ENCODE assay signal across 8 cellular contexts in genomic region chr6:25717856-25718740, GRCh38. TPM values are rescaled to one million over a fixed set of nuclear protein-coding genes. Genes with fewer than 3 reads are reported as not detected.
A peak's percentile ranks its signal among the peaks of the same experiment; 100 is the strongest.
DNase-seq lines count a peak whose midpoint lies in the region; ATAC-seq and TF ChIP-seq lines count a peak whose summit lies in the region.

No MANE protein-coding gene starts in this region.

- DNase-seq in NCI-H2107 (lab: John Stamatoyannopoulos, UW) (peak; percentile 5), NCI-H2107 treated with DMSO at 0.1 percent for 48 hours (lab: John Stamatoyannopoulos, UW; ENCODE audit: unreplicated experiment) (no peak), NCI-H2029 treated with DMSO at 0.1 percent for 48 hours (lab: John Stamatoyannopoulos, UW) (peak; percentile 34), amniotic stem cell (lab: John Stamatoyannopoulos, UW) (peak; percentile 7), left lung (no peak)

- H3K36me3 ChIP-seq in left lung, result no peaks in the 10 kb centered on the region

- no peaks in the 10 kb centered on the region for H3K9me3 ChIP-seq in left lung

- intact Hi-C loops in left lung (cut with DNase I), result no loop called here

- no peak overlapping the region for H3K4me3 ChIP-seq in left lung

- ATAC-seq in left lung (peak; percentile 67), GM19463 (IDR thresholded peaks at IDR 0.05; ENCODE audit: unreplicated experiment) (no peak), HG02588 (IDR thresholded peaks at IDR 0.05; ENCODE audit: unreplicated experiment) (no peak), GM18867 (IDR thresholded peaks at IDR 0.05; ENCODE audit: unreplicated experiment) (no peak)

- no peaks in the 10 kb centered on the region for H3K4me1 ChIP-seq in left lung

- peaks cover 0 to 5% of the 10 kb centered on the region in 2 donors for H3K27me3 ChIP-seq in left lung

- TF ChIP-seq CTCF in left lung (IDR thresholded peaks at IDR 0.05), result peak in 1 of 2 donors; percentile 69

- H3K27ac ChIP-seq in left lung, result no peak overlapping the region

RNA-seq across cellular contexts. Expression of gene SLC17A4, which starts 36.4 kb away (rescaled TPM):
- total RNA-seq in left lung, result not detected

Comparison
In these comparisons a context has a peak if more than half of its experiments do, and no peak if none do; other contexts are left out.
1. DNase-seq: peak in NCI-H2107 (single experiment), NCI-H2029 treated with DMSO at 0.1 percent for 48 hours (single experiment) and amniotic stem cell (single experiment); none in NCI-H2107 treated with DMSO at 0.1 percent for 48 hours (single experiment) and left lung (0 of 2).